ENCODE assay signal across 15 cellular contexts in genomic region chr20:41360831-41361756, GRCh38. TPM values are rescaled to one million over a fixed set of nuclear protein-coding genes. Genes with fewer than 3 reads are reported as not detected.
"Had no signal": no experiment of that assay in that cellular context is flagged by ENCODE, and none has a peak within 500 bp of the region (broad histone marks: within the 10 kb centered on the region; RNA-seq: fewer than 3 reads in every experiment).

No MANE protein-coding gene starts in this region.

- H3K4me1 ChIP-seq: breast epithelium had no signal

- H3K4me3 ChIP-seq: ascending aorta, breast epithelium, left lung, right lobe of liver, thoracic aorta had no signal

- H3K27me3 ChIP-seq: right lobe of liver had no signal

- H3K27ac ChIP-seq: ascending aorta, left lung, right lobe of liver, thoracic aorta had no signal

- ATAC-seq: left lung; natural killer cell treated with Interleukin-12 subunit alpha and Interleukin-12 subunit beta and Interleukin-15 and Interleukin-18, amount 100 ng/mL, for 72 hours; WTC11 had no signal

- DNase-seq: activated CD4-positive, alpha-beta memory T cell treated with anti-CD3 and anti-CD28 coated beads, Interleukin-2, amount 10 ng/mL, durations not matched to agents 7 days and 5 days; activated CD4-positive, alpha-beta T cell treated with anti-CD3 and anti-CD28 coated beads for 4 hours; activated naive CD4-positive, alpha-beta T cell treated with anti-CD3 and anti-CD28 coated beads, Interleukin-2, amount 10 ng/mL, durations not matched to agents 7 days and 5 days; activated T-cell treated with anti-CD3 and anti-CD28 coated beads, Interleukin-2, amount 50 U/mL, for 24 hours; dermis blood vessel endothelial cell; head of caudate nucleus; right lobe of liver; stimulated activated CD4-positive, alpha-beta T cell treated with anti-CD3 and anti-CD28 coated beads, Interleukin-1b, Interleukin-23, amount 100 ng/mL, for 48 hours; T-helper 2 cell had no signal

- H3K9me3 ChIP-seq: ascending aorta, breast epithelium, left lung, right lobe of liver, thoracic aorta had no signal

- H3K36me3 ChIP-seq: breast epithelium had no signal

RNA-seq across cellular contexts. Expression of gene EMILIN3, which starts 5.5 kb away (rescaled TPM):
- total RNA-seq: activated CD4-positive, alpha-beta memory T cell treated with anti-CD3 and anti-CD28 coated beads, Interleukin-2, amount 10 ng/mL, durations not matched to agents 7 days and 5 days; natural killer cell treated with Interleukin-12 subunit alpha and Interleukin-12 subunit beta and Interleukin-15 and Interleukin-18, amount 100 ng/mL, for 72 hours had no signal
